Comparison of ENCODE assay signal across 8 cellular contexts in genomic region chr17:82767041-82767754, GRCh38. TPM values are rescaled to one million over a fixed set of nuclear protein-coding genes. Genes with fewer than 3 reads are reported as not detected.
DNase-seq lines count a peak whose midpoint lies in the region; ATAC-seq and TF ChIP-seq lines count a peak whose summit lies in the region.

No MANE protein-coding gene starts in this region.

- H3K9me3 Mint-ChIP-seq in stimulated activated memory B cell treated with anti-CD40 and anti-IgM and Interleukin-4, amounts not matched to agents 10 μg/mL and 1 μg/mL and 100 μg/mL, for 72 hours, result no peaks in the 10 kb centered on the region

- H3K4me1 Mint-ChIP-seq in stimulated activated memory B cell treated with anti-CD40 and anti-IgM and Interleukin-4, amounts not matched to agents 10 μg/mL and 1 μg/mL and 100 μg/mL, for 72 hours, result peaks cover 10% of the 10 kb centered on the region

- H3K4me3 ChIP-seq in ascending aorta, result no peak overlapping the region

- no peak for ATAC-seq in stimulated activated memory B cell treated with anti-CD40 and anti-IgM and Interleukin-4, amounts not matched to agents 10 μg/mL and 1 μg/mL and 100 μg/mL, for 72 hours

- TF ChIP-seq CTCF in ascending aorta (IDR thresholded peaks at IDR 0.05), result peak in 2 of 3 experiments; percentile 40 to 41

- intact Hi-C loops in ascending aorta (cut with DNase I), result no loop called here

- H3K27ac ChIP-seq in ascending aorta, result no peak overlapping the region

- H3K4me1 ChIP-seq in ascending aorta, result no peaks in the 10 kb centered on the region

- H3K9me3 ChIP-seq in ascending aorta, result no peaks in the 10 kb centered on the region

- no peaks in the 10 kb centered on the region for H3K27me3 Mint-ChIP-seq in stimulated activated memory B cell treated with anti-CD40 and anti-IgM and Interleukin-4, amounts not matched to agents 10 μg/mL and 1 μg/mL and 100 μg/mL, for 72 hours

- peak; percentile 24 for DNase-seq in NCI-H1436 (lab: John Stamatoyannopoulos, UW)
- DNase-seq in NCI-H1436 treated with DMSO at 0.1 percent for 48 hours (lab: John Stamatoyannopoulos, UW), result no peak
- DNase-seq in NCI-H69 (lab: John Stamatoyannopoulos, UW), result peak; percentile 56
- no peak for DNase-seq in ascending aorta (ENCODE audit: low spot score in 2 of 2)
- peak in 29 of 51 donors; percentile 8 to 75 (median 45) for DNase-seq in hypothalamus (lab: John Stamatoyannopoulos, UW)
- DNase-seq in stimulated activated CD4-positive, alpha-beta T cell treated with anti-CD3 and anti-CD28 coated beads, Interleukin-2, amount 100 ng/mL, for 4 hours (ENCODE audit: low read depth), result peak; percentile 24
- DNase-seq in NK-92 (lab: John Stamatoyannopoulos, UW; ENCODE audit: unreplicated experiment), result no peak

- peaks cover 64% of the 10 kb centered on the region for H3K36me3 Mint-ChIP-seq in stimulated activated memory B cell treated with anti-CD40 and anti-IgM and Interleukin-4, amounts not matched to agents 10 μg/mL and 1 μg/mL and 100 μg/mL, for 72 hours

- peaks cover 28 to 55% of the 10 kb centered on the region in 2 donors for H3K36me3 ChIP-seq in ascending aorta

- H3K27me3 ChIP-seq in ascending aorta, result no peaks in the 10 kb centered on the region

- H3K27ac Mint-ChIP-seq in stimulated activated memory B cell treated with anti-CD40 and anti-IgM and Interleukin-4, amounts not matched to agents 10 μg/mL and 1 μg/mL and 100 μg/mL, for 72 hours, result no peak overlapping the region

- no peak overlapping the region for H3K4me3 Mint-ChIP-seq in stimulated activated memory B cell treated with anti-CD40 and anti-IgM and Interleukin-4, amounts not matched to agents 10 μg/mL and 1 μg/mL and 100 μg/mL, for 72 hours

RNA-seq across cellular contexts. Expression of gene TBCD, which starts 15.3 kb away (rescaled TPM):
- total RNA-seq in ascending aorta, result 156 TPM

RNA-seq across cellular contexts. Expression of gene FN3K, which starts 31.8 kb away (rescaled TPM):
- total RNA-seq in ascending aorta, result 10.5 TPM

RNA-seq across cellular contexts. Expression of gene FN3KRP, which starts 50.7 kb away (rescaled TPM):
- 21.0 TPM for total RNA-seq in ascending aorta

Comparison
In these comparisons a context has a peak if more than half of its experiments do, and no peak if none do; other contexts are left out.
1. DNase-seq: peak in NCI-H1436 (single experiment), NCI-H69 (single experiment), hypothalamus (29 of 51) and stimulated activated CD4-positive, alpha-beta T cell treated with anti-CD3 and anti-CD28 coated beads, Interleukin-2, amount 100 ng/mL, for 4 hours (single experiment); none in NCI-H1436 treated with DMSO at 0.1 percent for 48 hours (single experiment), ascending aorta (0 of 2) and NK-92 (single experiment).